ENCODE assay signal across 1 cellular context in genomic region chr1:40060351-40060750, GRCh38.
A peak's percentile ranks its signal among the peaks of the same experiment; 100 is the strongest.
TF ChIP-seq lines count a peak whose summit lies in the region.

No MANE protein-coding gene starts in this region.

TF ChIP-seq in K562, 482 proteins besides CTCF, POLR2A, EP300 and RAD21:
- TF ChIP-seq BRD4 (IDR thresholded peaks at IDR 0.05) (peak; percentile 67; the same call in 1 of the 2 replicates), NKRF (IDR thresholded peaks at IDR 0.05; ENCODE audit: borderline replicate concordance) (no peak), CREM (IDR thresholded peaks at IDR 0.05; ENCODE audit: low read depth) (0 out of 2 replicates have a peak, but pooled peaks have one; percentile 29), MAFK (IDR thresholded peaks at IDR 0.05; ENCODE audit: low read length) (peak; percentile 29; the same call in 1 of the 2 replicates), ZNF316 (IDR thresholded peaks at IDR 0.05) (peak; percentile 87), ZKSCAN8 (CRISPR knock-in tag; IDR thresholded peaks at IDR 0.05) (peak; percentile 36; the same call in 1 of the 2 replicates), ZNF699 (CRISPR knock-in tag; IDR thresholded peaks at IDR 0.05; ENCODE audit: insufficient replicate concordance) (peak; percentile 37), MAFG (tag; conservative IDR thresholded peaks at IDR 0.05) (peak; percentile 72), MCM7 (IDR thresholded peaks at IDR 0.05) (no peak), C11orf30 (IDR thresholded peaks at IDR 0.05; ENCODE audit: low read depth) (peak; percentile 68), MAFF (IDR thresholded peaks at IDR 0.05; ENCODE audit: low read length) (no peak; the same call in 1 of the 2 replicates)
